In the genomic region with DNA sequence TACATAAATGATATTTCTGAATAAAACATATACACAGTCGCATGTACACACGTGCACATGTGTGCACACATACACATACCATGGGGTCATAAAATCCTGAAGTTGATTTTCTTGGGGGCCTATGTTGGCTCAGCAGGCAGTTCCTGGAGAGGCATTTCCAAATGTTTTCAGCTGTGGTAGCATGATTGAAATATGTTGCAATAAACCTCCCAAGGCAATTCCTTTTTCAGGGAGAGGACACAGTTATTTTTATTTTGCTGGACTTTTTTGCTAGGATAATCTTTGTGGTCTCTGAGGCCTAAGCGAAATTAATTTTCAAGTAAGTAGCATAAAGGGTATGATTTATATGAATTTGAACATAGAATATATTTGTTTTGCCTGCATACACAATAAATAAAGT, we compare ENCODE assay signal across 19 cellular contexts.
A peak's percentile ranks its signal among the peaks of the same experiment; 100 is the strongest.
DNase-seq lines count a peak whose midpoint lies in the region; ATAC-seq and TF ChIP-seq lines count a peak whose summit lies in the region.
"Had no signal": no experiment of that assay in that cellular context is flagged by ENCODE, and none has a peak within 500 bp of the region (broad histone marks: within the 10 kb centered on the region; RNA-seq: fewer than 3 reads in every experiment).

No MANE protein-coding gene starts in this region.

- H3K4me1 ChIP-seq in heart left ventricle = peaks cover 0 to 16% (median 9%) of the 10 kb centered on the region in 12 donors

- H3K27me3 ChIP-seq in heart left ventricle = no peaks in the 10 kb centered on the region
- H3K27me3 ChIP-seq: BE2C had no signal

- DNase-seq in left ventricle myocardium superior (no peak), heart left ventricle (no peak), SK-N-MC (ENCODE audit: low read depth, low spot score) (peak; percentile 70), fibroblast of peridontal ligament (ENCODE audit: extremely low read depth) (peak; percentile 48), NCI-H748 treated with DMSO at 0.1 percent for 48 hours (lab: John Stamatoyannopoulos, UW) (no peak), retina (no peak), A172 (ENCODE audit: low spot score) (no peak)
- DNase-seq: ACHN; BE2C; C1 segment of cervical spinal cord; CD4-positive, CD25-positive, alpha-beta regulatory T cell; CD8-positive, alpha-beta memory T cell; COR-L47; DMS 273 treated with DMSO at 0.1 percent for 48 hours; DMS53; DND-41; EL had no signal

- no peak for TF ChIP-seq CTCF in heart left ventricle (IDR thresholded peaks at IDR 0.05)

- H3K9me3 ChIP-seq in heart left ventricle (no peaks in the 10 kb centered on the region), SK-N-MC (ENCODE audit: low read depth, low read length) (no peaks in the 10 kb centered on the region)
- H3K9me3 ChIP-seq: BE2C, HAP-1 had no signal

- H3K36me3 ChIP-seq in heart left ventricle (peaks cover 0 to 14% (median 0%) of the 10 kb centered on the region in 9 donors), SK-N-MC (ENCODE audit: insufficient read depth, low read length) (no peaks in the 10 kb centered on the region)
- H3K36me3 ChIP-seq: BE2C had no signal

- ATAC-seq in left ventricle myocardium superior (peak; percentile 30), heart left ventricle (no peak)
- ATAC-seq: GM12878 had no signal

- H3K4me3 ChIP-seq in heart left ventricle (no peak overlapping the region), SK-N-MC (peak overlapping the region; percentile 23)
- H3K4me3 ChIP-seq: GM12878, HAP-1 had no signal

- 72 to 92% (median 81%) methylated on average over 3 of the region's 3 CpGs for WGBS in heart left ventricle, 4 donors

- H3K27ac ChIP-seq in heart left ventricle (no peak overlapping the region), SK-N-MC (peak overlapping the region; percentile 83)

- H3K9ac ChIP-seq in SK-N-MC (ENCODE audit: insufficient read length) = peak overlapping the region; percentile 9

- TF ChIP-seq POLR2A in heart left ventricle (IDR thresholded peaks at IDR 0.05) = no peak

- intact Hi-C loops in left ventricle myocardium superior (cut with micrococcal nuclease) = no loop called here
- intact Hi-C loops in heart left ventricle (cut with DNase I) = loop anchor here in 1 of 10 donors (5.0 kb wide), 1 partner anchor 33 kb away; no protein-coding TSS in a partner anchor

Comparison
In these comparisons a context has a peak if more than half of its experiments do, and no peak if none do; other contexts are left out.
1. DNase-seq: peak in SK-N-MC (single experiment) and fibroblast of peridontal ligament (single experiment); none in left ventricle myocardium superior (single experiment), heart left ventricle (0 of 5), NCI-H748 treated with DMSO at 0.1 percent for 48 hours (single experiment), retina (single experiment) and A172 (single experiment).